In the genomic region with DNA sequence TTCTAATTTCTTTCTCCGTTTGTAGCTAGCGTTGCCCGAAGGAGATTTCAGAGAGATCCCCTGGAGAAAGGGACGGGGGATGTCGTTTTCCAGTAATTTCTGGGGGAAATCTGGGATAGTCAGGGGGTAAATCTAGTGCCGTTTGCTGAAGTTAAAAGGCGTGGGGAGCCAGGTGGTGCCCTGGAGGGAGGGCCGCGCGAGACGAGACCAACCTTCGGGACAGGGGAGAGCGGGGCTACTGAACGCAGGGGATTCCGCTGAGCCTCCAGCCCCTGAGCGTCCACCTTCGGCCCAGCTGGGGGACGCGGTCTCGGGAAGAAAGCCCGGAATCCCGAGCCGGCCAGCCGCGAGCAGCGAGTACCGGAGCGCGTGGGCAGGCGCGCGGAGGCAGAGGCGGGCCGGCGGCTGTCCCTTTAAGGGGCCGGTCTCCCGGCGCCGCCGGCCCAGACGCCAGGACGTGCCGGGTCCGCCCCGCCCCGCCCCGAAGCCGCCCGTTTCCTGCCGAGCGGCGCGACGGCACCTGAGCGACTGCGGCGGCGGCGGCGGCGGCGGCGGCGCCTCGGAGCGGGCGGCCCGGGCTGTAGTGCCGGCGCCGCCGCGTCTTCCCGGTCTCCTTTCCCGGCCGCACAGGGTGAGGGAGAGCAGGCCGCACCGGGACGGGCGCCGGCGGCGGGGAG, we compare ENCODE assay signal across 8 cellular contexts.
DNase-seq lines count a peak whose midpoint lies in the region; ATAC-seq lines count a peak whose summit lies in the region.

A gene with protein sequence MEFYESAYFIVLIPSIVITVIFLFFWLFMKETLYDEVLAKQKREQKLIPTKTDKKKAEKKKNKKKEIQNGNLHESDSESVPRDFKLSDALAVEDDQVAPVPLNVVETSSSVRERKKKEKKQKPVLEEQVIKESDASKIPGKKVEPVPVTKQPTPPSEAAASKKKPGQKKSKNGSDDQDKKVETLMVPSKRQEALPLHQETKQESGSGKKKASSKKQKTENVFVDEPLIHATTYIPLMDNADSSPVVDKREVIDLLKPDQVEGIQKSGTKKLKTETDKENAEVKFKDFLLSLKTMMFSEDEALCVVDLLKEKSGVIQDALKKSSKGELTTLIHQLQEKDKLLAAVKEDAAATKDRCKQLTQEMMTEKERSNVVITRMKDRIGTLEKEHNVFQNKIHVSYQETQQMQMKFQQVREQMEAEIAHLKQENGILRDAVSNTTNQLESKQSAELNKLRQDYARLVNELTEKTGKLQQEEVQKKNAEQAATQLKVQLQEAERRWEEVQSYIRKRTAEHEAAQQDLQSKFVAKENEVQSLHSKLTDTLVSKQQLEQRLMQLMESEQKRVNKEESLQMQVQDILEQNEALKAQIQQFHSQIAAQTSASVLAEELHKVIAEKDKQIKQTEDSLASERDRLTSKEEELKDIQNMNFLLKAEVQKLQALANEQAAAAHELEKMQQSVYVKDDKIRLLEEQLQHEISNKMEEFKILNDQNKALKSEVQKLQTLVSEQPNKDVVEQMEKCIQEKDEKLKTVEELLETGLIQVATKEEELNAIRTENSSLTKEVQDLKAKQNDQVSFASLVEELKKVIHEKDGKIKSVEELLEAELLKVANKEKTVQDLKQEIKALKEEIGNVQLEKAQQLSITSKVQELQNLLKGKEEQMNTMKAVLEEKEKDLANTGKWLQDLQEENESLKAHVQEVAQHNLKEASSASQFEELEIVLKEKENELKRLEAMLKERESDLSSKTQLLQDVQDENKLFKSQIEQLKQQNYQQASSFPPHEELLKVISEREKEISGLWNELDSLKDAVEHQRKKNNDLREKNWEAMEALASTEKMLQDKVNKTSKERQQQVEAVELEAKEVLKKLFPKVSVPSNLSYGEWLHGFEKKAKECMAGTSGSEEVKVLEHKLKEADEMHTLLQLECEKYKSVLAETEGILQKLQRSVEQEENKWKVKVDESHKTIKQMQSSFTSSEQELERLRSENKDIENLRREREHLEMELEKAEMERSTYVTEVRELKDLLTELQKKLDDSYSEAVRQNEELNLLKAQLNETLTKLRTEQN (N-terminal part only) (plus strand): TSS at position 484 of the 677 bp plus-strand sequence. CDS start 31,842 bp downstream, outside the sequence.

- H3K27ac ChIP-seq in effector memory CD4-positive, alpha-beta T cell (ENCODE audit: insufficient read depth, low read length, poor library complexity, severe bottlenecking) = peak within 1 kb of the TSS; percentile 83

- peaks cover 22% of the 10 kb centered on the region for H3K4me1 ChIP-seq in effector memory CD4-positive, alpha-beta T cell (ENCODE audit: control insufficient read depth, insufficient read depth, low read length, poor library complexity, severe bottlenecking)

- H3K4me1 Mint-ChIP-seq in memory B cell = peaks cover 12% of the 10 kb centered on the region

- H3K27me3 ChIP-seq in effector memory CD4-positive, alpha-beta T cell (replicated peaks; ENCODE audit: control insufficient read depth, insufficient read depth, low read length, poor library complexity, severe bottlenecking) = no peaks in the 10 kb centered on the region

- H3K27ac Mint-ChIP-seq in memory B cell = peak within 1 kb of the TSS; percentile 91

- DNase-seq in C1 segment of cervical spinal cord (lab: John Stamatoyannopoulos, UW) (peak in 13 of 14 donors; percentile 17 to 85 (median 72)), NCI-H82 treated with DMSO at 0.1 percent for 48 hours (lab: John Stamatoyannopoulos, UW; ENCODE audit: unreplicated experiment) (peak; percentile 30), memory B cell (ENCODE audit: low spot score in 2 of 2) (peak; percentile 77 to 83)
- DNase-seq in activated CD8-positive, alpha-beta memory T cell treated with anti-CD3 and anti-CD28 coated beads for 24 hours = peak; percentile 92
- peak; percentile 70 to 76 (median 71) for DNase-seq in effector memory CD4-positive, alpha-beta T cell
- peak; percentile 67 for DNase-seq in stimulated activated CD8-positive, alpha-beta memory T cell treated with anti-CD3 and anti-CD28 coated beads, Interleukin-12 subunit alpha, Interleukin-12 subunit beta, amount 100 ng/mL, for 24 hours (ENCODE audit: extremely low read depth)

- H3K9me3 Mint-ChIP-seq in memory B cell = no peaks in the 10 kb centered on the region

- no peaks in the 10 kb centered on the region for H3K9me3 ChIP-seq in effector memory CD4-positive, alpha-beta T cell (ENCODE audit: control insufficient read depth, low read length)

- H3K4me3 Mint-ChIP-seq in memory B cell = peak within 1 kb of the TSS; percentile 92

- peaks cover 2% of the 10 kb centered on the region for H3K36me3 Mint-ChIP-seq in memory B cell

- H3K4me3 ChIP-seq in effector memory CD4-positive, alpha-beta T cell (ENCODE audit: insufficient read depth, low read depth, low read length, poor library complexity, severe bottlenecking) = peak within 1 kb of the TSS; percentile 96

- ATAC-seq in GM19328 (IDR thresholded peaks at IDR 0.05; ENCODE audit: unreplicated experiment) = peak; percentile 85
- peak; percentile 56 for ATAC-seq in HG03469 (IDR thresholded peaks at IDR 0.05; ENCODE audit: unreplicated experiment)
- peak; percentile 87 for ATAC-seq in memory B cell (ENCODE audit: low read depth)

- no peaks in the 10 kb centered on the region for H3K36me3 ChIP-seq in effector memory CD4-positive, alpha-beta T cell (ENCODE audit: control insufficient read depth, insufficient read depth, low read length)

- H3K27me3 Mint-ChIP-seq in memory B cell = no peaks in the 10 kb centered on the region

Comparison
In these comparisons a context has a peak if more than half of its experiments do, and no peak if none do; other contexts are left out.
1. Peak in every context shown above with its lines: DNase-seq, ATAC-seq, H3K4me3 ChIP-seq and H3K27ac ChIP-seq.
2. DNase-seq: peak in every context shown above with its lines; median percentile 92 in activated CD8-positive, alpha-beta memory T cell treated with anti-CD3 and anti-CD28 coated beads for 24 hours; 80 in memory B cell; 72 in C1 segment of cervical spinal cord; 71 in effector memory CD4-positive, alpha-beta T cell; 67 in stimulated activated CD8-positive, alpha-beta memory T cell treated with anti-CD3 and anti-CD28 coated beads, Interleukin-12 subunit alpha, Interleukin-12 subunit beta, amount 100 ng/mL, for 24 hours; 30 in NCI-H82 treated with DMSO at 0.1 percent for 48 hours.